1 cellular context compared by ENCODE assay signal in the genomic region with DNA sequence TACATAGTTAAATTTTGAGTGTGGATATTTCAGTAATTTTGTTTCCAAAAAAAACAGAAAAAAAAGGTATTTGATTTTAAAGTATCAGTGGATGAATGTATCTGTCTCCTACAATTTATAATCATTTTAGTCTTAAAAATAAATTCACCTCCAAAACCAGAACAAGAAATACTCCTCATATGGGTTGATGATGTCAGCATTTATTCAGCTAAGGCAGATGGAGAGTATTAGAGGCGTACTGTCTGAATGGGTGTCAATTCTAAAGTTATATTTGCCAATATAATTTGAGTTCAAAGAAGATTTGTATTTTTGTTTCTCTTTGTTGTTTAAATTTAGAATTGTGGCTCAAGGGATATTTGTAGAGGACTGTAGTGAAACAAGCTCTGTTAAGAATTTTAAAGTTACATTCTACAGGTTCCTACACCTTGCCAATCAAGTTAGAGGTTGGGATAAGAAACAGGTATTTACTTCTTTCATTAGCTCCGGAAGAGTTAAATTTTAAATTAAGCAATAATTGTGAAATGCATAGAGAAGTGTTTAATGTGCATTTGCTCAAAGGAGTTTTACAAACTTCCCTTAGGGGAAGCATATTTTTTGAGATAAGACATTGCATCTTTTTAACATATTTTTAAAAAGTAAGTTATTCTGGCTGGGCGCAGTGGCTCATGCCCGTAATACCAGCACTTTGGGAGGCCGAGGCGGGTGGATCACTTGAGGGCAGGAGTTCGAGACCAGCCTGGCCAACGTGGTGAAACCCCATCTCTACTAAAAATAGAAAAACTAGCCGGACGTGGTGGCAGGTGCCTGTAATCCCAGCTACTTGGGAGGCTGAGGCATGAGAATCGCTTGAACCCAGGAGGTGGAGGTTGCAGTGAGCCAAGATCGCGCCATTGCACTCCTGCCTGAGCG.
TF ChIP-seq lines count a peak whose summit lies in the region.

No MANE protein-coding gene starts in this region.

TF ChIP-seq in HCT116, 20 proteins besides CTCF, POLR2A, EP300 and RAD21 (continued from another document):
- TF ChIP-seq, protein P1, sequence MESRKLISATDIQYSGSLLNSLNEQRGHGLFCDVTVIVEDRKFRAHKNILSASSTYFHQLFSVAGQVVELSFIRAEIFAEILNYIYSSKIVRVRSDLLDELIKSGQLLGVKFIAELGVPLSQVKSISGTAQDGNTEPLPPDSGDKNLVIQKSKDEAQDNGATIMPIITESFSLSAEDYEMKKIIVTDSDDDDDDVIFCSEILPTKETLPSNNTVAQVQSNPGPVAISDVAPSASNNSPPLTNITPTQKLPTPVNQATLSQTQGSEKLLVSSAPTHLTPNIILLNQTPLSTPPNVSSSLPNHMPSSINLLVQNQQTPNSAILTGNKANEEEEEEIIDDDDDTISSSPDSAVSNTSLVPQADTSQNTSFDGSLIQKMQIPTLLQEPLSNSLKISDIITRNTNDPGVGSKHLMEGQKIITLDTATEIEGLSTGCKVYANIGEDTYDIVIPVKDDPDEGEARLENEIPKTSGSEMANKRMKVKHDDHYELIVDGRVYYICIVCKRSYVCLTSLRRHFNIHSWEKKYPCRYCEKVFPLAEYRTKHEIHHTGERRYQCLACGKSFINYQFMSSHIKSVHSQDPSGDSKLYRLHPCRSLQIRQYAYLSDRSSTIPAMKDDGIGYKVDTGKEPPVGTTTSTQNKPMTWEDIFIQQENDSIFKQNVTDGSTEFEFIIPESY (IDR thresholded peaks at IDR 0.05; ENCODE audit: extremely low read depth, insufficient replicate concordance, low read length): no peak
- TF ChIP-seq EZH2 (IDR thresholded peaks at IDR 0.05) (no peak), CEBPB (IDR thresholded peaks at IDR 0.05; ENCODE audit: low read depth) (no peak), YY1 (IDR thresholded peaks at IDR 0.05; ENCODE audit: extremely low read depth, insufficient replicate concordance, low read depth, low read length) (no peak), SP1 (IDR thresholded peaks at IDR 0.05; ENCODE audit: low read depth) (no peak), MAX (IDR thresholded peaks at IDR 0.05) (no peak), JUND (IDR thresholded peaks at IDR 0.05) (no peak), FOSL1 (IDR thresholded peaks at IDR 0.05; ENCODE audit: low read depth) (no peak), EGR1 (IDR thresholded peaks at IDR 0.05; ENCODE audit: low read depth) (no peak), POLR2AphosphoS5 (IDR thresholded peaks at IDR 0.05; ENCODE audit: low read depth, low read length) (no peak), SIN3A (IDR thresholded peaks at IDR 0.05; ENCODE audit: low read depth) (no peak), CBX3 (IDR thresholded peaks at IDR 0.05; ENCODE audit: low read depth) (no peak), ZFX (IDR thresholded peaks at IDR 0.05) (no peak), EZH2phosphoT487 (IDR thresholded peaks at IDR 0.05; ENCODE audit: borderline replicate concordance) (no peak)
